Comparison of ENCODE assay signal across 19 cellular contexts in the genomic region with DNA sequence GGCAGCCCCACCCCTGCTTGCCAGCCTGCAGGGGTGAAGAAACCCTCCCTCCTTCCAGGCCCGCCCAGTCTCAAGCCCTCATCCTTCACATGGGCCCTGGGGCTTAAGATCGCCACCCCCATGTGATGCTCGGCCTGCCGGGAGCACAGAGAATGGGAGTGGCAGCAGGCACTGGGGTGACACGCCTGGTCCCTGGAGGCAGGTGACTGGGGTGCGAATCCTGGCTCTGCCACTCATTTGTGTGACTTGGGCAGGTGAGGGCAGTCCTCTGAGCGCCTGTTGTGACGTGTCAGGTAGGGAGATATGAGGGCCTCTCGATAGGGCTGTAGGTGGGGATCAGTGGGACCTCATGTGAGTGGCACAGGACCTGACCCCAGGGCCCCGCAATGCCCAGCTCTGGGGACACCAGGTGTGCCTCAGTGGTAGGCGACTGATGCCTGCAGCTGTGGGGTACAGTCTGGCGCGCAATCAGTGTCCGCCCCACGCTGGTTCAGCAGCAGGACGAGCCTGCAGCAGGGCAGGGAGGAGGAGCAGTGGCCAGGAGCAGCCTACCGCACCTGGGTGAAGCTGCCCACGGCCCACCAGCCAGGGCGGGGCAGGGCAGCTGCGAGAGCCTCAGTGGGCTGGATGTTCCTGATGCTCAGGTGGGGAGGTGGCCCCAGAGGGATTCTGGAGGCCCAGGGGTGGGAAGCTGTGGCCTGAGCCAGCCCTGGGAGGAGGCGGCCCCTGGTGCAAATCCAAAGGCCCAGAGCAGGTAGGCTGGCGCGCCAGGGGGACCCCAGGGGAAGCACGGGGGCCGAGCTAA. TPM values are rescaled to one million over a fixed set of nuclear protein-coding genes. Genes with fewer than 3 reads are reported as not detected.
A peak's percentile ranks its signal among the peaks of the same experiment; 100 is the strongest.
DNase-seq lines count a peak whose midpoint lies in the region; ATAC-seq and TF ChIP-seq lines count a peak whose summit lies in the region.
"Had no signal": no experiment of that assay in that cellular context is flagged by ENCODE, and none has a peak within 500 bp of the region (broad histone marks: within the 10 kb centered on the region; RNA-seq: fewer than 3 reads in every experiment).

No MANE protein-coding gene starts in this region.

- H3K27me3 Mint-ChIP-seq in activated naive CD4-positive, alpha-beta T cell treated with anti-CD3 and anti-CD28 coated beads, Interleukin-2, amount 10 ng/mL, durations not matched to agents 7 days and 5 days, result peaks cover 60% of the 10 kb centered on the region
- peaks cover 33% of the 10 kb centered on the region for H3K27me3 Mint-ChIP-seq in activated CD8-positive, alpha-beta memory T cell treated with anti-CD3 and anti-CD28 coated beads, Interleukin-2, amount 10 ng/mL, durations not matched to agents 7 days and 5 days

- peaks cover 46% of the 10 kb centered on the region for H3K4me1 ChIP-seq in mesenchymal stem cell (ENCODE audit: control insufficient read depth, insufficient read depth, low read depth, low read length)
- H3K4me1 ChIP-seq in upper lobe of right lung, result no peaks in the 10 kb centered on the region
- peaks cover 1% of the 10 kb centered on the region for H3K4me1 ChIP-seq in body of pancreas
- H3K4me1 ChIP-seq: colonic mucosa had no signal

- H3K9me3 ChIP-seq in mesenchymal stem cell (ENCODE audit: control insufficient read depth, low read length) (no peaks in the 10 kb centered on the region), upper lobe of right lung (no peaks in the 10 kb centered on the region), body of pancreas (no peaks in the 10 kb centered on the region)
- H3K9me3 ChIP-seq: colonic mucosa had no signal

- H3K4me3 Mint-ChIP-seq in activated naive CD4-positive, alpha-beta T cell treated with anti-CD3 and anti-CD28 coated beads, Interleukin-2, amount 10 ng/mL, durations not matched to agents 7 days and 5 days, result no peak overlapping the region
- H3K4me3 Mint-ChIP-seq in activated CD8-positive, alpha-beta memory T cell treated with anti-CD3 and anti-CD28 coated beads, Interleukin-2, amount 10 ng/mL, durations not matched to agents 7 days and 5 days, result no peak overlapping the region
- H3K4me3 Mint-ChIP-seq: activated T-helper 17 cell treated with anti-CD3 and anti-CD28 coated beads, Interleukin-2, amount 50 U/mL, for 72 hours had no signal

- H3K9ac ChIP-seq in mesenchymal stem cell (ENCODE audit: low read length), result no peak overlapping the region

- peaks cover 28% of the 10 kb centered on the region for H3K79me1 ChIP-seq in mesenchymal stem cell (replicated peaks; ENCODE audit: low read length, poor library complexity, severe bottlenecking)

- no peak overlapping the region for H3K4ac ChIP-seq in mesenchymal stem cell (ENCODE audit: low read depth in 1 of 2, low read length in 2 of 2)

- H3K4me3 ChIP-seq in mesenchymal stem cell (ENCODE audit: insufficient read depth in 1 of 2, low read depth in 1 of 2, low read length in 2 of 2), result no peak overlapping the region
- no peak overlapping the region for H3K4me3 ChIP-seq in upper lobe of right lung
- no peak overlapping the region for H3K4me3 ChIP-seq in body of pancreas
- H3K4me3 ChIP-seq: colonic mucosa had no signal

- no peak overlapping the region for H2AFZ ChIP-seq in mesenchymal stem cell (ENCODE audit: low read depth, low read length)

- TF ChIP-seq POLR2A in body of pancreas (IDR thresholded peaks at IDR 0.05), result no peak

- H3K18ac ChIP-seq in mesenchymal stem cell (ENCODE audit: low read depth in 1 of 2, low read length in 2 of 2), result no peak overlapping the region

- no peak overlapping the region for H3K23ac ChIP-seq in mesenchymal stem cell (ENCODE audit: low read length in 2 of 2)

- CTCF ChIA-PET in activated naive CD4-positive, alpha-beta T cell treated with anti-CD3 and anti-CD28 coated beads, Interleukin-2, amount 10 ng/mL, durations not matched to agents 7 days and 5 days (lab: Charles Lee), result no interaction called here
- CTCF ChIA-PET in activated CD8-positive, alpha-beta memory T cell treated with anti-CD3 and anti-CD28 coated beads, Interleukin-2, amount 10 ng/mL, durations not matched to agents 7 days and 5 days (lab: Charles Lee), result no interaction called here

- no peak overlapping the region for H4K8ac ChIP-seq in mesenchymal stem cell (ENCODE audit: low read length)

- DNase-seq in activated naive CD4-positive, alpha-beta T cell treated with Interleukin-2 at 50 U/mL for 16 hours, result peak; percentile 2
- DNase-seq in activated naive CD4-positive, alpha-beta T cell treated with anti-CD3 and anti-CD28 coated beads, Interleukin-2, amount 10 ng/mL, durations not matched to agents 7 days and 5 days, result no peak
- DNase-seq in activated CD8-positive, alpha-beta memory T cell treated with anti-CD3 and anti-CD28 coated beads, Interleukin-2, amount 10 ng/mL, durations not matched to agents 7 days and 5 days, result peak; percentile 38
- no peak for DNase-seq in mesenchymal stem cell
- DNase-seq in upper lobe of right lung, result peak; percentile 59
- no peak for DNase-seq in body of pancreas
- DNase-seq in SHP77 (lab: John Stamatoyannopoulos, UW), result no peak
- DNase-seq: colonic mucosa, EL, GOT3, NCI-H748 treated with DMSO at 0.1 percent for 48 hours, nucleus accumbens, retina had no signal

- no peak overlapping the region for H3K27ac Mint-ChIP-seq in activated naive CD4-positive, alpha-beta T cell treated with anti-CD3 and anti-CD28 coated beads, Interleukin-2, amount 10 ng/mL, durations not matched to agents 7 days and 5 days
- H3K27ac Mint-ChIP-seq in activated CD8-positive, alpha-beta memory T cell treated with anti-CD3 and anti-CD28 coated beads, Interleukin-2, amount 10 ng/mL, durations not matched to agents 7 days and 5 days, result no peak overlapping the region
- H3K27ac Mint-ChIP-seq: activated T-helper 17 cell treated with anti-CD3 and anti-CD28 coated beads, Interleukin-2, amount 50 U/mL, for 72 hours had no signal

- 97% methylated on average over 24 of the region's 25 CpGs for WGBS in mesenchymal stem cell
- WGBS in body of pancreas, 2 donors, result 83 to 87% methylated on average over 7 to 24 of the region's 25 CpGs

- ATAC-seq in activated CD8-positive, alpha-beta memory T cell treated with anti-CD3 and anti-CD28 coated beads, Interleukin-2, amount 10 ng/mL, durations not matched to agents 7 days and 5 days, result no peak
- ATAC-seq in upper lobe of right lung, result no peak
- ATAC-seq in HG03565 (IDR thresholded peaks at IDR 0.05; ENCODE audit: unreplicated experiment), result no peak
- ATAC-seq in body of pancreas, result no peak
- ATAC-seq: activated CD4-positive, CD25-positive, alpha-beta regulatory T cell treated with anti-CD3 and anti-CD28 coated beads, Interleukin-2, amount 50 U/mL, for 24 hours; activated T-helper 17 cell treated with anti-CD3 and anti-CD28 coated beads, Interleukin-2, amount 50 U/mL, for 72 hours; Right ventricle myocardium inferior had no signal

- no peak overlapping the region for H2BK15ac ChIP-seq in mesenchymal stem cell (ENCODE audit: low read depth, poor library complexity, severe bottlenecking)

- H2AK5ac ChIP-seq in mesenchymal stem cell (ENCODE audit: low read length, severe bottlenecking), result no peak overlapping the region

- H3K4me2 ChIP-seq in mesenchymal stem cell (ENCODE audit: low read length, poor library complexity, severe bottlenecking), result no peak overlapping the region

- H2BK12ac ChIP-seq in mesenchymal stem cell (ENCODE audit: low read length in 2 of 2), result peak overlapping the region in 1 of 2 experiments; percentile 11

- H3K36me3 ChIP-seq in mesenchymal stem cell (ENCODE audit: control insufficient read depth in 1 of 2, insufficient read depth in 2 of 2, low read depth in 1 of 2, low read length in 2 of 2) (peaks cover 0 to 57% of the 10 kb centered on the region in 2 experiments), upper lobe of right lung (no peaks in the 10 kb centered on the region), body of pancreas (replicated peaks in 1 of 2; ENCODE audit: insufficient read depth in 1 of 2, low read depth in 2 of 2) (no peaks in the 10 kb centered on the region)
- H3K36me3 ChIP-seq: colonic mucosa had no signal

- no peak overlapping the region for H3K14ac ChIP-seq in mesenchymal stem cell (ENCODE audit: low read length in 2 of 2)

- no peak overlapping the region for H3K27ac ChIP-seq in mesenchymal stem cell (ENCODE audit: low read length, poor library complexity, severe bottlenecking)
- H3K27ac ChIP-seq in upper lobe of right lung, result no peak overlapping the region
- no peak overlapping the region for H3K27ac ChIP-seq in body of pancreas
- H3K27ac ChIP-seq: C4-2B, colonic mucosa had no signal

- H3K27me3 ChIP-seq in mesenchymal stem cell (ENCODE audit: control insufficient read depth in 1 of 2, insufficient read depth in 1 of 2, low read length in 2 of 2) (peaks cover 0 to 34% of the 10 kb centered on the region in 2 experiments), upper lobe of right lung (peaks cover 15% of the 10 kb centered on the region), body of pancreas (peaks cover 0 to 1% of the 10 kb centered on the region in 2 donors)

- TF ChIP-seq CTCF in upper lobe of right lung (IDR thresholded peaks at IDR 0.05) (no peak), body of pancreas (IDR thresholded peaks at IDR 0.05) (no peak)

- peaks cover 5% of the 10 kb centered on the region for H3K4me1 Mint-ChIP-seq in activated naive CD4-positive, alpha-beta T cell treated with anti-CD3 and anti-CD28 coated beads, Interleukin-2, amount 10 ng/mL, durations not matched to agents 7 days and 5 days
- H3K4me1 Mint-ChIP-seq in activated CD8-positive, alpha-beta memory T cell treated with anti-CD3 and anti-CD28 coated beads, Interleukin-2, amount 10 ng/mL, durations not matched to agents 7 days and 5 days, result peaks cover 4% of the 10 kb centered on the region

- intact Hi-C loops in upper lobe of right lung (cut with DNase I), result no loop called here
- intact Hi-C loops in body of pancreas (cut with DNase I), result no loop called here

- no peak overlapping the region for H2BK5ac ChIP-seq in mesenchymal stem cell (ENCODE audit: low read depth, low read length, poor library complexity, severe bottlenecking)

- no peaks in the 10 kb centered on the region for H3K9me3 Mint-ChIP-seq in activated naive CD4-positive, alpha-beta T cell treated with anti-CD3 and anti-CD28 coated beads, Interleukin-2, amount 10 ng/mL, durations not matched to agents 7 days and 5 days
- H3K9me3 Mint-ChIP-seq in activated CD8-positive, alpha-beta memory T cell treated with anti-CD3 and anti-CD28 coated beads, Interleukin-2, amount 10 ng/mL, durations not matched to agents 7 days and 5 days (ENCODE audit: low read depth), result no peaks in the 10 kb centered on the region
- H3K9me3 Mint-ChIP-seq: activated T-helper 17 cell treated with anti-CD3 and anti-CD28 coated beads, Interleukin-2, amount 50 U/mL, for 72 hours had no signal

- H2BK120ac ChIP-seq in mesenchymal stem cell (ENCODE audit: low read depth, low read length), result no peak overlapping the region

- no peaks in the 10 kb centered on the region for H3K36me3 Mint-ChIP-seq in activated naive CD4-positive, alpha-beta T cell treated with anti-CD3 and anti-CD28 coated beads, Interleukin-2, amount 10 ng/mL, durations not matched to agents 7 days and 5 days
- H3K36me3 Mint-ChIP-seq in activated CD8-positive, alpha-beta memory T cell treated with anti-CD3 and anti-CD28 coated beads, Interleukin-2, amount 10 ng/mL, durations not matched to agents 7 days and 5 days, result no peaks in the 10 kb centered on the region

- H4K91ac ChIP-seq in mesenchymal stem cell (ENCODE audit: low read length), result peak overlapping the region; percentile 77

RNA-seq across cellular contexts. Expression of a gene that starts 6.2 kb away (rescaled TPM):
- total RNA-seq in activated CD8-positive, alpha-beta memory T cell treated with anti-CD3 and anti-CD28 coated beads, Interleukin-2, amount 10 ng/mL, durations not matched to agents 7 days and 5 days, result not detected
- 2.1 TPM for polyA plus RNA-seq in mesenchymal stem cell (2013, experiment 1 of 2)
- 2.2 TPM for polyA plus RNA-seq in mesenchymal stem cell (2013, experiment 2 of 2)
- 0.52 TPM for total RNA-seq in upper lobe of right lung
- total RNA-seq in body of pancreas, result not detected
- total RNA-seq: Right ventricle myocardium inferior, urinary bladder had no signal

RNA-seq across cellular contexts. Expression of a gene that starts 8.5 kb away (rescaled TPM):
- total RNA-seq in activated CD8-positive, alpha-beta memory T cell treated with anti-CD3 and anti-CD28 coated beads, Interleukin-2, amount 10 ng/mL, durations not matched to agents 7 days and 5 days, result not detected
- 3.7 TPM for polyA plus RNA-seq in mesenchymal stem cell (2013, experiment 1 of 2)
- 3.0 TPM for polyA plus RNA-seq in mesenchymal stem cell (2013, experiment 2 of 2)
- total RNA-seq in upper lobe of right lung (4.6 TPM), body of pancreas (1 to 10 TPM in 1 of 2 donors, not detected in 1; 1.8 TPM)

Comparison
In these comparisons a context has a peak if more than half of its experiments do, and no peak if none do; other contexts are left out.
1. DNase-seq: peak in activated naive CD4-positive, alpha-beta T cell treated with Interleukin-2 at 50 U/mL for 16 hours (single experiment), activated CD8-positive, alpha-beta memory T cell treated with anti-CD3 and anti-CD28 coated beads, Interleukin-2, amount 10 ng/mL, durations not matched to agents 7 days and 5 days (single experiment) and upper lobe of right lung (single experiment); none in activated naive CD4-positive, alpha-beta T cell treated with anti-CD3 and anti-CD28 coated beads, Interleukin-2, amount 10 ng/mL, durations not matched to agents 7 days and 5 days (single experiment), mesenchymal stem cell (single experiment), body of pancreas (0 of 4) and SHP77 (0 of 2).